Comparison of ENCODE assay signal across 1 cellular context in the genomic region with DNA sequence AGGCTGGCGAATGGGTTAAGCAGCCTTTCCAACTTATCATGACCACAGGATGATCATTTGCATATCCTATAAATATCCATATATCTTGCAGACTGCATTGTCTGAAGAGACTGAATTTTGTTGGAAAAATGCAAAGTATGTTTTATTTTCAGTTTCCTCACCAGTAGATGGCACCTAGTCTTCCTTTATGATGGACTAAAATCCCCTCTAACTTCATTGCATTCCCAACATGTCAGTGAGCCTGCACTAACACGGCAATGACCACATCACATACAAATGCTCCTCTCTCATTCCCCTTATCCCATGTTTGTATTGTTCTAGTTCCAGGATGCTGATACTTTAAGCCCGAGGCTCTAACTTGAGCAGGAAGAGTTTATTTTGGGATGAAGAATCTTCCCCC.
TF ChIP-seq lines count a peak whose summit lies in the region.

No MANE protein-coding gene starts in this region.

TF ChIP-seq in HepG2, 621 proteins besides CTCF, POLR2A, EP300 and RAD21 (continued from another document and continues in another):
- TF ChIP-seq AKNA (CRISPR knock-in tag; IDR thresholded peaks at IDR 0.05; ENCODE audit: borderline replicate concordance) (no peak), ZNF660 (CRISPR knock-in tag; IDR thresholded peaks at IDR 0.05; ENCODE audit: borderline replicate concordance, low read depth) (no peak), ZNF549 (CRISPR knock-in tag; IDR thresholded peaks at IDR 0.05) (no peak), ELF3 (CRISPR knock-in tag; IDR thresholded peaks at IDR 0.05) (peak; percentile 27; the same call in 1 of the 2 replicates), SNAPC2 (CRISPR knock-in tag; IDR thresholded peaks at IDR 0.05) (no peak), ZFP90 (CRISPR knock-in tag; IDR thresholded peaks at IDR 0.05; ENCODE audit: borderline replicate concordance) (no peak), CHD2 (IDR thresholded peaks at IDR 0.05; ENCODE audit: low read depth, low read length) (no peak), CSRNP2 (CRISPR knock-in tag; conservative IDR thresholded peaks at IDR 0.05; ENCODE audit: low read depth) (no peak), PHF20 (CRISPR knock-in tag; IDR thresholded peaks at IDR 0.05) (no peak), NR2C2 (CRISPR knock-in tag; IDR thresholded peaks at IDR 0.05; ENCODE audit: borderline replicate concordance) (no peak), AHR (CRISPR knock-in tag; IDR thresholded peaks at IDR 0.05) (no peak), MEIS1 (CRISPR knock-in tag; IDR thresholded peaks at IDR 0.05; ENCODE audit: borderline replicate concordance) (no peak), KDM1A (CRISPR knock-in tag; IDR thresholded peaks at IDR 0.05) (no peak), ZBTB7B (CRISPR knock-in tag; IDR thresholded peaks at IDR 0.05) (peak; percentile 30; the same call in 1 of the 2 replicates), ZNF570 (CRISPR knock-in tag; IDR thresholded peaks at IDR 0.05; ENCODE audit: borderline replicate concordance) (no peak), BRD4 (CRISPR knock-in tag; IDR thresholded peaks at IDR 0.05) (no peak), GFI1 (CRISPR knock-in tag; IDR thresholded peaks at IDR 0.05; ENCODE audit: borderline replicate concordance) (no peak), HMG20A (CRISPR knock-in tag; IDR thresholded peaks at IDR 0.05; ENCODE audit: borderline replicate concordance) (no peak), PPARG (CRISPR knock-in tag; conservative IDR thresholded peaks at IDR 0.05) (0 out of 2 replicates have a peak, but pooled peaks have one; percentile 21), RFXANK (CRISPR knock-in tag; IDR thresholded peaks at IDR 0.05) (0 out of 2 replicates have a peak, but pooled peaks have one; percentile 40), ZNF770 (CRISPR knock-in tag; IDR thresholded peaks at IDR 0.05) (no peak), HNRNPUL1 (IDR thresholded peaks at IDR 0.05; ENCODE audit: low read depth, low read length) (no peak), ZNF766 (CRISPR knock-in tag; IDR thresholded peaks at IDR 0.05; ENCODE audit: borderline replicate concordance) (no peak), KDM4B (CRISPR knock-in tag; IDR thresholded peaks at IDR 0.05) (no peak), ZNF749 (CRISPR knock-in tag; IDR thresholded peaks at IDR 0.05; ENCODE audit: borderline replicate concordance) (no peak), MAFF (IDR thresholded peaks at IDR 0.05; ENCODE audit: low read depth, low read length) (0 out of 2 replicates have a peak, but pooled peaks have one; percentile 28), SAP130 (CRISPR knock-in tag; IDR thresholded peaks at IDR 0.05; ENCODE audit: low read depth) (peak; percentile 36; the same call in 1 of the 2 replicates), FOXP1 (IDR thresholded peaks at IDR 0.05) (no peak), FOXP1 (CRISPR knock-in tag; IDR thresholded peaks at IDR 0.05) (no peak), MTA1 (CRISPR knock-in tag; IDR thresholded peaks at IDR 0.05; ENCODE audit: borderline replicate concordance) (no peak), SALL2 (CRISPR knock-in tag; IDR thresholded peaks at IDR 0.05) (no peak), TSC22D2 (CRISPR knock-in tag; IDR thresholded peaks at IDR 0.05; ENCODE audit: borderline replicate concordance) (no peak), XRCC5 (optimal IDR thresholded peaks at IDR 0.05; ENCODE audit: low read length) (no peak), ZNF331 (CRISPR knock-in tag; IDR thresholded peaks at IDR 0.05) (no peak; the same call in 1 of the 2 replicates), ZNF605 (CRISPR knock-in tag; IDR thresholded peaks at IDR 0.05) (no peak), ZNF225 (CRISPR knock-in tag; IDR thresholded peaks at IDR 0.05) (no peak), RFXAP (CRISPR knock-in tag; IDR thresholded peaks at IDR 0.05; ENCODE audit: borderline replicate concordance) (no peak), ZNF234 (CRISPR knock-in tag; conservative IDR thresholded peaks at IDR 0.05) (no peak), SP140L (CRISPR knock-in tag; IDR thresholded peaks at IDR 0.05; ENCODE audit: borderline replicate concordance) (peak; percentile 66; the same call in 1 of the 2 replicates), ZNF484 (CRISPR knock-in tag; IDR thresholded peaks at IDR 0.05; ENCODE audit: borderline replicate concordance, low read depth) (no peak), ZNF3 (CRISPR knock-in tag; IDR thresholded peaks at IDR 0.05) (no peak), NCOA5 (CRISPR knock-in tag; IDR thresholded peaks at IDR 0.05) (no peak), ARID2 (CRISPR knock-in tag; IDR thresholded peaks at IDR 0.05; ENCODE audit: borderline replicate concordance) (no peak), ZNF7 (CRISPR knock-in tag; IDR thresholded peaks at IDR 0.05) (no peak), ZFP82 (CRISPR knock-in tag; IDR thresholded peaks at IDR 0.05; ENCODE audit: borderline replicate concordance) (no peak), TARDBP (CRISPR knock-in tag; IDR thresholded peaks at IDR 0.05) (no peak)
- TF ChIP-seq, protein P1, sequence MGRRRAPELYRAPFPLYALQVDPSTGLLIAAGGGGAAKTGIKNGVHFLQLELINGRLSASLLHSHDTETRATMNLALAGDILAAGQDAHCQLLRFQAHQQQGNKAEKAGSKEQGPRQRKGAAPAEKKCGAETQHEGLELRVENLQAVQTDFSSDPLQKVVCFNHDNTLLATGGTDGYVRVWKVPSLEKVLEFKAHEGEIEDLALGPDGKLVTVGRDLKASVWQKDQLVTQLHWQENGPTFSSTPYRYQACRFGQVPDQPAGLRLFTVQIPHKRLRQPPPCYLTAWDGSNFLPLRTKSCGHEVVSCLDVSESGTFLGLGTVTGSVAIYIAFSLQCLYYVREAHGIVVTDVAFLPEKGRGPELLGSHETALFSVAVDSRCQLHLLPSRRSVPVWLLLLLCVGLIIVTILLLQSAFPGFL (CRISPR knock-in tag; IDR thresholded peaks at IDR 0.05) = no peak
- TF ChIP-seq, protein P2, sequence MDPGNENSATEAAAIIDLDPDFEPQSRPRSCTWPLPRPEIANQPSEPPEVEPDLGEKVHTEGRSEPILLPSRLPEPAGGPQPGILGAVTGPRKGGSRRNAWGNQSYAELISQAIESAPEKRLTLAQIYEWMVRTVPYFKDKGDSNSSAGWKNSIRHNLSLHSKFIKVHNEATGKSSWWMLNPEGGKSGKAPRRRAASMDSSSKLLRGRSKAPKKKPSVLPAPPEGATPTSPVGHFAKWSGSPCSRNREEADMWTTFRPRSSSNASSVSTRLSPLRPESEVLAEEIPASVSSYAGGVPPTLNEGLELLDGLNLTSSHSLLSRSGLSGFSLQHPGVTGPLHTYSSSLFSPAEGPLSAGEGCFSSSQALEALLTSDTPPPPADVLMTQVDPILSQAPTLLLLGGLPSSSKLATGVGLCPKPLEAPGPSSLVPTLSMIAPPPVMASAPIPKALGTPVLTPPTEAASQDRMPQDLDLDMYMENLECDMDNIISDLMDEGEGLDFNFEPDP (CRISPR knock-in tag; conservative IDR thresholded peaks at IDR 0.05) = no peak
- TF ChIP-seq, protein P3, sequence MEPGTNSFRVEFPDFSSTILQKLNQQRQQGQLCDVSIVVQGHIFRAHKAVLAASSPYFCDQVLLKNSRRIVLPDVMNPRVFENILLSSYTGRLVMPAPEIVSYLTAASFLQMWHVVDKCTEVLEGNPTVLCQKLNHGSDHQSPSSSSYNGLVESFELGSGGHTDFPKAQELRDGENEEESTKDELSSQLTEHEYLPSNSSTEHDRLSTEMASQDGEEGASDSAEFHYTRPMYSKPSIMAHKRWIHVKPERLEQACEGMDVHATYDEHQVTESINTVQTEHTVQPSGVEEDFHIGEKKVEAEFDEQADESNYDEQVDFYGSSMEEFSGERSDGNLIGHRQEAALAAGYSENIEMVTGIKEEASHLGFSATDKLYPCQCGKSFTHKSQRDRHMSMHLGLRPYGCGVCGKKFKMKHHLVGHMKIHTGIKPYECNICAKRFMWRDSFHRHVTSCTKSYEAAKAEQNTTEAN (CRISPR knock-in tag; conservative IDR thresholded peaks at IDR 0.05) = no peak
- TF ChIP-seq, protein P4, sequence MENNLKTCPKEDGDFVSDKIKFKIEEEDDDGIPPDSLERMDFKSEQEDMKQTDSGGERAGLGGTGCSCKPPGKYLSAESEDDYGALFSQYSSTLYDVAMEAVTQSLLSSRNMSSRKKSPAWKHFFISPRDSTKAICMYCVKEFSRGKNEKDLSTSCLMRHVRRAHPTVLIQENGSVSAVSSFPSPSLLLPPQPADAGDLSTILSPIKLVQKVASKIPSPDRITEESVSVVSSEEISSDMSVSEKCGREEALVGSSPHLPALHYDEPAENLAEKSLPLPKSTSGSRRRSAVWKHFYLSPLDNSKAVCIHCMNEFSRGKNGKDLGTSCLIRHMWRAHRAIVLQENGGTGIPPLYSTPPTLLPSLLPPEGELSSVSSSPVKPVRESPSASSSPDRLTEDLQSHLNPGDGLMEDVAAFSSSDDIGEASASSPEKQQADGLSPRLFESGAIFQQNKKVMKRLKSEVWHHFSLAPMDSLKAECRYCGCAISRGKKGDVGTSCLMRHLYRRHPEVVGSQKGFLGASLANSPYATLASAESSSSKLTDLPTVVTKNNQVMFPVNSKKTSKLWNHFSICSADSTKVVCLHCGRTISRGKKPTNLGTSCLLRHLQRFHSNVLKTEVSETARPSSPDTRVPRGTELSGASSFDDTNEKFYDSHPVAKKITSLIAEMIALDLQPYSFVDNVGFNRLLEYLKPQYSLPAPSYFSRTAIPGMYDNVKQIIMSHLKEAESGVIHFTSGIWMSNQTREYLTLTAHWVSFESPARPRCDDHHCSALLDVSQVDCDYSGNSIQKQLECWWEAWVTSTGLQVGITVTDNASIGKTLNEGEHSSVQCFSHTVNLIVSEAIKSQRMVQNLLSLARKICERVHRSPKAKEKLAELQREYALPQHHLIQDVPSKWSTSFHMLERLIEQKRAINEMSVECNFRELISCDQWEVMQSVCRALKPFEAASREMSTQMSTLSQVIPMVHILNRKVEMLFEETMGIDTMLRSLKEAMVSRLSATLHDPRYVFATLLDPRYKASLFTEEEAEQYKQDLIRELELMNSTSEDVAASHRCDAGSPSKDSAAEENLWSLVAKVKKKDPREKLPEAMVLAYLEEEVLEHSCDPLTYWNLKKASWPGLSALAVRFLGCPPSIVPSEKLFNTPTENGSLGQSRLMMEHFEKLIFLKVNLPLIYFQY (CRISPR knock-in tag; IDR thresholded peaks at IDR 0.05; ENCODE audit: borderline replicate concordance) = 0 out of 2 replicates have a peak, but pooled peaks have one; percentile 18
- TF ChIP-seq, protein P5, sequence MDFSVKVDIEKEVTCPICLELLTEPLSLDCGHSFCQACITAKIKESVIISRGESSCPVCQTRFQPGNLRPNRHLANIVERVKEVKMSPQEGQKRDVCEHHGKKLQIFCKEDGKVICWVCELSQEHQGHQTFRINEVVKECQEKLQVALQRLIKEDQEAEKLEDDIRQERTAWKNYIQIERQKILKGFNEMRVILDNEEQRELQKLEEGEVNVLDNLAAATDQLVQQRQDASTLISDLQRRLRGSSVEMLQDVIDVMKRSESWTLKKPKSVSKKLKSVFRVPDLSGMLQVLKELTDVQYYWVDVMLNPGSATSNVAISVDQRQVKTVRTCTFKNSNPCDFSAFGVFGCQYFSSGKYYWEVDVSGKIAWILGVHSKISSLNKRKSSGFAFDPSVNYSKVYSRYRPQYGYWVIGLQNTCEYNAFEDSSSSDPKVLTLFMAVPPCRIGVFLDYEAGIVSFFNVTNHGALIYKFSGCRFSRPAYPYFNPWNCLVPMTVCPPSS (IDR thresholded peaks at IDR 0.05) = no peak
